Comparison of ENCODE assay signal across 21 cellular contexts in genomic region chr19:7419777-7420439, GRCh38.
A peak's percentile ranks its signal among the peaks of the same experiment; 100 is the strongest.
DNase-seq lines count a peak whose midpoint lies in the region; ATAC-seq, FAIRE-seq and TF ChIP-seq lines count a peak whose summit lies in the region.
"Had no signal": no experiment of that assay in that cellular context is flagged by ENCODE, and none has a peak within 500 bp of the region (broad histone marks: within the 10 kb centered on the region; RNA-seq: fewer than 3 reads in every experiment).

No MANE protein-coding gene starts in this region.

- no peak overlapping the region for H3K4me3 Mint-ChIP-seq in stimulated activated naive B cell treated with anti-CD40 and anti-IgM and Interleukin-4, amounts not matched to agents 10 μg/mL and 1 μg/mL and 100 μg/mL, for 72 hours

- ATAC-seq in activated naive CD4-positive, alpha-beta T cell treated with anti-CD3 and anti-CD28 coated beads, Interleukin-2, amount 50 U/mL, for 72 hours: no peak
- ATAC-seq in HepG2: no peak
- no peak for ATAC-seq in stimulated activated naive B cell treated with anti-CD40 and anti-IgM and Interleukin-4, amounts not matched to agents 10 μg/mL and 1 μg/mL and 100 μg/mL, for 72 hours (replicated peaks)
- ATAC-seq in HG03159 (IDR thresholded peaks at IDR 0.05; ENCODE audit: unreplicated experiment): no peak
- ATAC-seq: A549 had no signal

- H3K4me3 ChIP-seq in HepG2 (replicated peaks in 1 of 3; ENCODE audit: insufficient read depth in 1 of 3, low read depth in 2 of 3, low read length in 3 of 3): no peak overlapping the region
- no peak overlapping the region for H3K4me3 ChIP-seq in HAP-1
- H3K4me3 ChIP-seq: A549, SJCRH30 had no signal

- no peaks in the 10 kb centered on the region for H3K27me3 Mint-ChIP-seq in stimulated activated naive B cell treated with anti-CD40 and anti-IgM and Interleukin-4, amounts not matched to agents 10 μg/mL and 1 μg/mL and 100 μg/mL, for 72 hours

- H3K36me3 Mint-ChIP-seq in activated naive CD4-positive, alpha-beta T cell treated with anti-CD3 and anti-CD28 coated beads, Interleukin-2, amount 50 U/mL, for 72 hours: no peaks in the 10 kb centered on the region
- H3K36me3 Mint-ChIP-seq in stimulated activated naive B cell treated with anti-CD40 and anti-IgM and Interleukin-4, amounts not matched to agents 10 μg/mL and 1 μg/mL and 100 μg/mL, for 72 hours: peaks cover 26 to 37% of the 10 kb centered on the region in 2 donors

- no peak for TF ChIP-seq CTCF in RWPE1 (conservative IDR thresholded peaks at IDR 0.05; ENCODE audit: low read depth)
- no peak for TF ChIP-seq CTCF in HepG2 (CRISPR knock-in tag; IDR thresholded peaks at IDR 0.05)

- H3K27me3 ChIP-seq in HepG2 (ENCODE audit: control insufficient read depth in 1 of 2, insufficient read depth in 2 of 2, low read length in 2 of 2) (no peaks in the 10 kb centered on the region), HAP-1 (ENCODE audit: low read depth) (no peaks in the 10 kb centered on the region)
- H3K27me3 ChIP-seq: SJCRH30 had no signal

- H2AFZ ChIP-seq in HepG2 (ENCODE audit: low read length): no peak overlapping the region

- no peak for DNase-seq in activated naive CD4-positive, alpha-beta T cell treated with anti-CD3 and anti-CD28 coated beads, Interleukin-2, amount 50 U/mL, for 72 hours (ENCODE audit: low spot score in 2 of 2)
- DNase-seq in activated naive CD4-positive, alpha-beta T cell treated with Interleukin-2 at 50 U/mL for 16 hours: no peak
- DNase-seq in RWPE1 (ENCODE audit: low spot score) (no peak), HepG2 (ENCODE audit: low spot score) (no peak), HAP-1 (ENCODE audit: low spot score in 2 of 2) (no peak), AG20443 (ENCODE audit: low spot score) (no peak)
- DNase-seq in stimulated activated naive B cell treated with anti-CD40 and anti-IgM and Interleukin-4, amounts not matched to agents 10 μg/mL and 1 μg/mL and 100 μg/mL, for 72 hours: no peak
- DNase-seq: C1 segment of cervical spinal cord; COR-L47; H7; MV-4-11; NCI-H1417; NCI-H187 treated with DMSO at 0.1 percent for 48 hours; NCI-H2171; NCI-H446; NK-92 treated with Interleukin-12 subunit alpha and Interleukin-12 subunit beta, amount 100 ng/mL, for 24 hours; OCI-M1; RPMI8226; SJCRH30 had no signal

- intact Hi-C loops in HepG2 (cut with micrococcal nuclease; ENCODE audit: unreplicated experiment): no loop called here

- no peaks in the 10 kb centered on the region for H3K9me3 ChIP-seq in HepG2 (ENCODE audit: low read length)
- no peaks in the 10 kb centered on the region for H3K9me3 ChIP-seq in HAP-1
- H3K9me3 ChIP-seq: A549, SJCRH30 had no signal

- no TSS peak for BruUV-seq in HepG2 (replicated peaks; lab: Mats Ljungman, UMichigan)

- H3K9ac ChIP-seq in HepG2 (ENCODE audit: insufficient read depth, low read depth, low read length): no peak overlapping the region

- peaks cover 21 to 30% of the 10 kb centered on the region in 2 donors for H3K4me1 Mint-ChIP-seq in stimulated activated naive B cell treated with anti-CD40 and anti-IgM and Interleukin-4, amounts not matched to agents 10 μg/mL and 1 μg/mL and 100 μg/mL, for 72 hours

- no peak for FAIRE-seq in HepG2 (lab: Jason Lieb, UNC)
- FAIRE-seq: A549 had no signal

- H3K4me1 ChIP-seq in HepG2 (ENCODE audit: insufficient read depth, low read length) (peaks cover 13% of the 10 kb centered on the region), HAP-1 (no peaks in the 10 kb centered on the region)
- H3K4me1 ChIP-seq: SJCRH30 had no signal

- peak overlapping the region; percentile 61; the same call in 1 of the 2 replicates for H3K27ac ChIP-seq in RWPE1
- H3K27ac ChIP-seq in HepG2 (ENCODE audit: extremely low read length, insufficient read depth, low read length): no peak overlapping the region
- H3K27ac ChIP-seq: A549, SJCRH30 had no signal

- no peaks in the 10 kb centered on the region for H3K9me3 Mint-ChIP-seq in activated naive CD4-positive, alpha-beta T cell treated with anti-CD3 and anti-CD28 coated beads, Interleukin-2, amount 50 U/mL, for 72 hours
- H3K9me3 Mint-ChIP-seq in stimulated activated naive B cell treated with anti-CD40 and anti-IgM and Interleukin-4, amounts not matched to agents 10 μg/mL and 1 μg/mL and 100 μg/mL, for 72 hours: no peaks in the 10 kb centered on the region

- H3K27ac Mint-ChIP-seq in activated naive CD4-positive, alpha-beta T cell treated with anti-CD3 and anti-CD28 coated beads, Interleukin-2, amount 50 U/mL, for 72 hours: peak overlapping the region; percentile 65 to 70
- H3K27ac Mint-ChIP-seq in stimulated activated naive B cell treated with anti-CD40 and anti-IgM and Interleukin-4, amounts not matched to agents 10 μg/mL and 1 μg/mL and 100 μg/mL, for 72 hours: peak overlapping the region; percentile 94

- H3K79me2 ChIP-seq in HepG2 (ENCODE audit: insufficient read depth, low read length): peaks cover 6% of the 10 kb centered on the region

- H4K20me1 ChIP-seq in HepG2 (ENCODE audit: insufficient read depth, low read length): no peaks in the 10 kb centered on the region

- in situ Hi-C loops in HepG2 (cut with HindIII; ENCODE audit: extremely low pct_ligation_motif_present, low pct_unique_long_range_greater_than_20kb): no loop called here
- in situ Hi-C loops in HAP-1 (cut with MboI; ENCODE audit: low sequenced_read_pairs): no loop called here

- POLR2A ChIA-PET in RWPE1 (lab: Yijun Ruan, JAX; ENCODE audit: low non-redundant PET) (no interaction called here), HepG2 (lab: Yijun Ruan, JAX) (no interaction called here)

- no peak overlapping the region for H3K4me2 ChIP-seq in HepG2 (ENCODE audit: low read depth, low read length)
- H3K4me2 ChIP-seq: A549 had no signal

- no peak for TF ChIP-seq RAD21 in HepG2 (CRISPR knock-in tag; IDR thresholded peaks at IDR 0.05)

- TF ChIP-seq POLR2A in HepG2 (IDR thresholded peaks at IDR 0.05; ENCODE audit: insufficient read depth in 1 of 2, low read depth in 2 of 2, low read length in 2 of 2): no peak

- CTCF ChIA-PET in RWPE1 (lab: Yijun Ruan, JAX): interaction anchor here (1.0 kb wide), 1 partner anchor 39 kb away, joined by 3 read pairs; no protein-coding TSS in a partner anchor
- CTCF ChIA-PET in HepG2 (lab: Yijun Ruan, JAX; ENCODE audit: low intra/inter-chr PET ratio, low total read pairs): no interaction called here

- 95% methylated on average over 7 of the region's 10 CpGs for WGBS in HepG2 (ENCODE audit: low lambda C conversion rate)

- H3K36me3 ChIP-seq in HepG2 (replicated peaks in 1 of 2; ENCODE audit: control insufficient read depth in 1 of 2, insufficient read depth in 2 of 2, low read length in 2 of 2) (peaks cover 1 to 7% of the 10 kb centered on the region in 2 experiments; a peak in 1 of 5 replicates), HAP-1 (replicated peaks) (no peaks in the 10 kb centered on the region)
- H3K36me3 ChIP-seq: SJCRH30 had no signal

- TF ChIP-seq EP300 in HepG2 (IDR thresholded peaks at IDR 0.05; ENCODE audit: low read depth in 2 of 2, low read length in 2 of 2) (no peak), HepG2 (CRISPR knock-in tag; IDR thresholded peaks at IDR 0.05; ENCODE audit: borderline replicate concordance) (no peak)

TF ChIP-seq in HepG2, 621 proteins besides CTCF, POLR2A, EP300 and RAD21:
- TF ChIP-seq ZNF121 (CRISPR knock-in tag; IDR thresholded peaks at IDR 0.05) (peak; percentile 77), DMAP1 (CRISPR knock-in tag; IDR thresholded peaks at IDR 0.05) (no peak), IRF1 (CRISPR knock-in tag; IDR thresholded peaks at IDR 0.05; ENCODE audit: low read depth) (no peak), ZBTB46 (CRISPR knock-in tag; IDR thresholded peaks at IDR 0.05; ENCODE audit: borderline replicate concordance) (no peak), ZNF234 (CRISPR knock-in tag; conservative IDR thresholded peaks at IDR 0.05) (no peak)
